ENCODE assay signal across 8 cellular contexts in genomic region chr4:139177888-139178609, GRCh38. TPM values are rescaled to one million over a fixed set of nuclear protein-coding genes. Genes with fewer than 3 reads are reported as not detected.
DNase-seq lines count a peak whose midpoint lies in the region; ATAC-seq and TF ChIP-seq lines count a peak whose summit lies in the region.

No MANE protein-coding gene starts in this region.

- TF ChIP-seq POLR2A in gastroesophageal sphincter (IDR thresholded peaks at IDR 0.05) (peak; percentile 82 to 88), suprapubic skin (IDR thresholded peaks at IDR 0.05) (peak in 1 of 2 donors; percentile 73)

- H3K9me3 ChIP-seq in SJSA1 (replicated peaks), result no peaks in the 10 kb centered on the region
- no peaks in the 10 kb centered on the region for H3K9me3 ChIP-seq in gastroesophageal sphincter
- H3K9me3 ChIP-seq in suprapubic skin, result no peaks in the 10 kb centered on the region

- DNase-seq in GM06990 (ENCODE audit: extremely low read depth, insufficient read length) (peak; percentile 91), HFFc6 (peak; percentile 93), MV-4-11 (lab: John Stamatoyannopoulos, UW) (peak; percentile 90), SJSA1 (ENCODE audit: low read depth in 1 of 2, low spot score in 2 of 2) (peak; percentile 95), occipital lobe (lab: John Stamatoyannopoulos, UW) (peak; percentile 88), suprapubic skin (ENCODE audit: low spot score in 2 of 2) (peak; percentile 96 to 97)
- DNase-seq in activated naive CD4-positive, alpha-beta T cell treated with anti-CD3 and anti-CD28 coated beads for 36 hours, result peak; percentile 95

- WGBS in gastroesophageal sphincter (ENCODE audit: low coverage in 1 of 2), 2 donors, result 0 to 1% methylated on average over 9 to 18 of the region's 66 CpGs
- WGBS in suprapubic skin, result 1% methylated on average over 28 of the region's 66 CpGs

- peaks cover 12% of the 10 kb centered on the region for H3K4me1 ChIP-seq in SJSA1 (replicated peaks)
- H3K4me1 ChIP-seq in gastroesophageal sphincter, result peaks cover 0 to 36% (median 3%) of the 10 kb centered on the region in 3 donors
- H3K4me1 ChIP-seq in suprapubic skin, result peaks cover 20% of the 10 kb centered on the region

- no peaks in the 10 kb centered on the region for H3K36me3 ChIP-seq in GM06990 (ENCODE audit: control insufficient read depth, insufficient read depth, low read length)
- H3K36me3 ChIP-seq in SJSA1, result peaks cover 14% of the 10 kb centered on the region; the same call in 1 of the 2 replicates
- no peaks in the 10 kb centered on the region for H3K36me3 ChIP-seq in gastroesophageal sphincter
- no peaks in the 10 kb centered on the region for H3K36me3 ChIP-seq in suprapubic skin

- H3K4me3 ChIP-seq in GM06990 (replicated peaks; ENCODE audit: low read depth, low read length) (peak overlapping the region; percentile 76), SJSA1 (peak overlapping the region; percentile 79), gastroesophageal sphincter (peak overlapping the region; percentile 82 to 97), suprapubic skin (peak overlapping the region; percentile 81)

- H3K27me3 ChIP-seq in GM06990 (replicated peaks; ENCODE audit: control insufficient read depth, insufficient read depth, low read length) (no peaks in the 10 kb centered on the region), SJSA1 (replicated peaks) (no peaks in the 10 kb centered on the region), gastroesophageal sphincter (no peaks in the 10 kb centered on the region), suprapubic skin (no peaks in the 10 kb centered on the region)

- H3K27me3 Mint-ChIP-seq in HFFc6 (ENCODE audit: insufficient read depth), result peaks cover 1% of the 10 kb centered on the region
- H3K27me3 Mint-ChIP-seq in activated naive CD4-positive, alpha-beta T cell treated with anti-CD3 and anti-CD28 coated beads for 36 hours (ENCODE audit: low read depth), result peaks cover 5% of the 10 kb centered on the region

- peak overlapping the region; percentile 94 for H3K4me3 Mint-ChIP-seq in HFFc6
- H3K4me3 Mint-ChIP-seq in activated naive CD4-positive, alpha-beta T cell treated with anti-CD3 and anti-CD28 coated beads for 36 hours, result peak overlapping the region; percentile 84

- H3K27ac ChIP-seq in SJSA1 (peak overlapping the region; percentile 55), gastroesophageal sphincter (peak overlapping the region; percentile 97 to 100 (median 98)), suprapubic skin (peak overlapping the region; percentile 98)

- no peaks in the 10 kb centered on the region for H3K9me3 Mint-ChIP-seq in HFFc6
- H3K9me3 Mint-ChIP-seq in activated naive CD4-positive, alpha-beta T cell treated with anti-CD3 and anti-CD28 coated beads for 36 hours, result no peaks in the 10 kb centered on the region

- H3K36me3 Mint-ChIP-seq in HFFc6 (ENCODE audit: low read depth), result no peaks in the 10 kb centered on the region
- no peaks in the 10 kb centered on the region for H3K36me3 Mint-ChIP-seq in activated naive CD4-positive, alpha-beta T cell treated with anti-CD3 and anti-CD28 coated beads for 36 hours (ENCODE audit: low read depth)

- CTCF ChIA-PET in activated naive CD4-positive, alpha-beta T cell treated with anti-CD3 and anti-CD28 coated beads for 36 hours (lab: Charles Lee), result interaction anchor here (0.6 to 1.2 kb wide), 5 partner anchors 13 to 147 kb away, joined by 3 to 4 read pairs (median 4); no protein-coding TSS in a partner anchor

- H3K4me1 Mint-ChIP-seq in HFFc6 (ENCODE audit: low read depth), result peaks cover 20% of the 10 kb centered on the region
- peaks cover 13% of the 10 kb centered on the region for H3K4me1 Mint-ChIP-seq in activated naive CD4-positive, alpha-beta T cell treated with anti-CD3 and anti-CD28 coated beads for 36 hours (ENCODE audit: low read depth)

- peak overlapping the region; percentile 85 for H3K27ac Mint-ChIP-seq in HFFc6
- H3K27ac Mint-ChIP-seq in activated naive CD4-positive, alpha-beta T cell treated with anti-CD3 and anti-CD28 coated beads for 36 hours, result peak overlapping the region; percentile 63

- TF ChIP-seq EP300 in gastroesophageal sphincter (IDR thresholded peaks at IDR 0.05) (no peak), suprapubic skin (IDR thresholded peaks at IDR 0.05) (no peak)

- intact Hi-C loops in activated naive CD4-positive, alpha-beta T cell treated with anti-CD3 and anti-CD28 coated beads for 36 hours (cut with micrococcal nuclease), result loop anchor here (1.0 to 10.0 kb wide), 14 partner anchors 45 to 1347 kb away; partner anchors contain the start of genes ELMOD2, MAML3, NAA15 and NOCT

- peak; percentile 87 for ATAC-seq in gastroesophageal sphincter

- TF ChIP-seq CTCF in GM06990 (IDR thresholded peaks at IDR 0.05; ENCODE audit: insufficient read depth, low read length, poor library complexity, severe bottlenecking) (no peak), HFFc6 (IDR thresholded peaks at IDR 0.05) (no peak), gastroesophageal sphincter (IDR thresholded peaks at IDR 0.05) (peak in 1 of 4 experiments; percentile 20), suprapubic skin (IDR thresholded peaks at IDR 0.05) (no peak)

RNA-seq across cellular contexts. Expression of gene ELF2, which starts 1.0 kb away (rescaled TPM):
- 10 to 100 TPM; 17.6 to 23.3 (median 21.1) TPM for total RNA-seq in HFFc6 (2021; fragmentation: NEBNext Ultra II Directional; extraction: Animal tissue kit (Norgen Biotek cat#: 25700))
- total RNA-seq in SJSA1 (2014; rRNA removed; shearing (Covaris generic)), result 27.0 and 44.6 TPM in 2 replicates
- total RNA-seq in activated naive CD4-positive, alpha-beta T cell treated with anti-CD3 and anti-CD28 coated beads for 36 hours, result 10 to 100 TPM; 25.1 to 25.6 TPM
- total RNA-seq in gastroesophageal sphincter (10 to 100 TPM; 51.2 to 73.0 (median 60.0) TPM), occipital lobe (152 TPM), suprapubic skin (10 to 100 TPM; 32.0 to 92.0 (median 48.5) TPM)

Comparison
In these comparisons a context has a peak if more than half of its experiments do, and no peak if none do; other contexts are left out.
1. Peak in every context shown above with its lines: DNase-seq, ATAC-seq, H3K4me3 ChIP-seq and H3K27ac ChIP-seq.